Comparison of ENCODE assay signal across 8 cellular contexts in the genomic region with DNA sequence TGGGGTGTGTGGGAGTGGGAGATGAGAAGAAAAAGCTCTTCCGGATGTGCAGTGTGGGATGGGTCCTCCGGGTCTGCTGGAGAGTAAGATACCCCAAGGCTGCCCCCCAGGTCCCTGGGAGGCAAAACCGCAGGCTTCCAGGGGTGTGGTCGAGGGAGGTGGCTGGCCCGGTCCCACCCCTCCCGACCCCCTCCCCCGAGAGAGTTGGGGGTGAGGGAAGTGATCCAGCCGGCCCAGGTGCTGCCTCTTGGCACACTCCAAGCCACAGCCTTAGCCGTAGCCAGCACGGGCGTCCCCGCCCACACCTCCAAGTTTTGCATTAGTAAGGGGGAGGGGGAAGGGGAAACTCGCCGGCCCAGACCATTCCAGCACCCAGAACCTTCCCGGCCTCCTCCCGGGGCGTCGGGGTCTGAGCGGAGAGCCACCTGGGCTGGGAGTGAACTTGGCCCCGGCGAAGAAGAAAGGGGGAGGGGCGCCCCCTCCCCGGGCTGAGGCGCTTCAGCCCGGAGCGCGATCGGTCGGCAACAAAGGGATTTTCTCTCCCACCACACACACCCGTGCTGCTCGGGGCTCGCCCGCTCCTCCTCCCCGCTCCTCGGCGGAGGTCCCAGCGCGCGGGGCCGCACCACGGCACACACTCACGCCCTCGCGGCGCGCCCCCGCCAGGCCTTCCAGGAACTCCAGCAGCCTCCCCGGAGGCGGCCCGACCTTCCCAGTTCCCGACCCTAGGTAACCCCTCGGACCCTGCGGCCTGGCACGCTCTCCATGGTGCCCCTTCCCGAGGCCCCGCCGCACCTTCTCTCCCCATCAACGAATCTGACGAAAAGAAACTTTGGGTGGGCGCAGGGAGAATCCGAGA. TPM values are rescaled to one million over a fixed set of nuclear protein-coding genes. Genes with fewer than 3 reads are reported as not detected.
DNase-seq lines count a peak whose midpoint lies in the region; ATAC-seq lines count a peak whose summit lies in the region.

No MANE protein-coding gene starts in this region.

- H3K4me3 Mint-ChIP-seq in T-helper 1 cell treated with Interleukin-12 subunit alpha and Interleukin-12 subunit beta and Interleukin-4 antibody, amounts not matched to agents 30 μg/mL and 1 μg/mL, for 36 hours = peak overlapping the region; percentile 68
- peak overlapping the region; percentile 68 for H3K4me3 Mint-ChIP-seq in activated naive CD8-positive, alpha-beta T cell treated with anti-CD3 and anti-CD28 coated beads, Interleukin-2, amount 50 U/mL, for 24 hours
- H3K4me3 Mint-ChIP-seq in stimulated activated naive CD8-positive, alpha-beta T cell treated with anti-CD3 and anti-CD28 coated beads, Interleukin-15, amount 100 ng/mL, for 72 hours = peak overlapping the region; percentile 78 to 81

- peaks cover 6% of the 10 kb centered on the region for H3K36me3 Mint-ChIP-seq in T-helper 1 cell treated with Interleukin-12 subunit alpha and Interleukin-12 subunit beta and Interleukin-4 antibody, amounts not matched to agents 30 μg/mL and 1 μg/mL, for 36 hours (ENCODE audit: low read depth)
- H3K36me3 Mint-ChIP-seq in activated naive CD8-positive, alpha-beta T cell treated with anti-CD3 and anti-CD28 coated beads, Interleukin-2, amount 50 U/mL, for 24 hours (ENCODE audit: low read depth) = peaks cover 3% of the 10 kb centered on the region

- H3K4me1 Mint-ChIP-seq in T-helper 1 cell treated with Interleukin-12 subunit alpha and Interleukin-12 subunit beta and Interleukin-4 antibody, amounts not matched to agents 30 μg/mL and 1 μg/mL, for 36 hours (ENCODE audit: low read depth) = peaks cover 36% of the 10 kb centered on the region
- H3K4me1 Mint-ChIP-seq in activated naive CD8-positive, alpha-beta T cell treated with anti-CD3 and anti-CD28 coated beads, Interleukin-2, amount 50 U/mL, for 24 hours = peaks cover 69% of the 10 kb centered on the region
- peaks cover 74% of the 10 kb centered on the region for H3K4me1 Mint-ChIP-seq in stimulated activated naive CD8-positive, alpha-beta T cell treated with anti-CD3 and anti-CD28 coated beads, Interleukin-15, amount 100 ng/mL, for 72 hours

- H3K27me3 Mint-ChIP-seq in T-helper 1 cell treated with Interleukin-12 subunit alpha and Interleukin-12 subunit beta and Interleukin-4 antibody, amounts not matched to agents 30 μg/mL and 1 μg/mL, for 36 hours (ENCODE audit: low read depth) = no peaks in the 10 kb centered on the region
- H3K27me3 Mint-ChIP-seq in activated naive CD8-positive, alpha-beta T cell treated with anti-CD3 and anti-CD28 coated beads, Interleukin-2, amount 50 U/mL, for 24 hours = no peaks in the 10 kb centered on the region
- H3K27me3 Mint-ChIP-seq in stimulated activated naive CD8-positive, alpha-beta T cell treated with anti-CD3 and anti-CD28 coated beads, Interleukin-15, amount 100 ng/mL, for 72 hours = no peaks in the 10 kb centered on the region

- H3K9me3 Mint-ChIP-seq in T-helper 1 cell treated with Interleukin-12 subunit alpha and Interleukin-12 subunit beta and Interleukin-4 antibody, amounts not matched to agents 30 μg/mL and 1 μg/mL, for 36 hours = no peaks in the 10 kb centered on the region
- no peaks in the 10 kb centered on the region for H3K9me3 Mint-ChIP-seq in activated naive CD8-positive, alpha-beta T cell treated with anti-CD3 and anti-CD28 coated beads, Interleukin-2, amount 50 U/mL, for 24 hours
- H3K9me3 Mint-ChIP-seq in stimulated activated naive CD8-positive, alpha-beta T cell treated with anti-CD3 and anti-CD28 coated beads, Interleukin-15, amount 100 ng/mL, for 72 hours = no peaks in the 10 kb centered on the region

- DNase-seq in T-helper 1 cell = no peak
- DNase-seq in activated naive CD8-positive, alpha-beta T cell treated with anti-CD3 and anti-CD28 coated beads, Interleukin-2, amount 50 U/mL, for 24 hours = no peak
- DNase-seq in iPS-NIHi11 (ENCODE audit: low spot score) = peak; percentile 31
- no peak for DNase-seq in stimulated activated naive CD8-positive, alpha-beta T cell treated with anti-CD3 and anti-CD28 coated beads, Interleukin-15, amount 100 ng/mL, for 72 hours
- no peak for DNase-seq in SHP77 treated with DMSO at 0.1 percent for 48 hours (lab: John Stamatoyannopoulos, UW)
- no peak for DNase-seq in NCI-H748 (lab: John Stamatoyannopoulos, UW; ENCODE audit: unreplicated experiment)
- DNase-seq in SK-N-DZ (ENCODE audit: low spot score) = no peak

- peak; percentile 45 for ATAC-seq in activated naive CD8-positive, alpha-beta T cell treated with anti-CD3 and anti-CD28 coated beads, Interleukin-2, amount 50 U/mL, for 24 hours
- ATAC-seq in stimulated activated naive CD8-positive, alpha-beta T cell treated with anti-CD3 and anti-CD28 coated beads, Interleukin-15, amount 100 ng/mL, for 72 hours = peak; percentile 70

- H3K27ac Mint-ChIP-seq in T-helper 1 cell treated with Interleukin-12 subunit alpha and Interleukin-12 subunit beta and Interleukin-4 antibody, amounts not matched to agents 30 μg/mL and 1 μg/mL, for 36 hours = no peak overlapping the region
- H3K27ac Mint-ChIP-seq in activated naive CD8-positive, alpha-beta T cell treated with anti-CD3 and anti-CD28 coated beads, Interleukin-2, amount 50 U/mL, for 24 hours = no peak overlapping the region
- no peak overlapping the region for H3K27ac Mint-ChIP-seq in stimulated activated naive CD8-positive, alpha-beta T cell treated with anti-CD3 and anti-CD28 coated beads, Interleukin-15, amount 100 ng/mL, for 72 hours

RNA-seq across cellular contexts. Expression of gene BCOR, which starts 14.4 kb away (rescaled TPM):
- 54.9 and 65.2 TPM in 2 replicates for polyA plus RNA-seq in SK-N-DZ (2014; cell fraction: cytosol; rRNA removed)
- polyA plus RNA-seq in SK-N-DZ (2014; cell fraction: nucleus; rRNA removed) = 40.2 and 73.5 TPM in 2 replicates
